ENCODE assay signal across 2 cellular contexts in the genomic region with DNA sequence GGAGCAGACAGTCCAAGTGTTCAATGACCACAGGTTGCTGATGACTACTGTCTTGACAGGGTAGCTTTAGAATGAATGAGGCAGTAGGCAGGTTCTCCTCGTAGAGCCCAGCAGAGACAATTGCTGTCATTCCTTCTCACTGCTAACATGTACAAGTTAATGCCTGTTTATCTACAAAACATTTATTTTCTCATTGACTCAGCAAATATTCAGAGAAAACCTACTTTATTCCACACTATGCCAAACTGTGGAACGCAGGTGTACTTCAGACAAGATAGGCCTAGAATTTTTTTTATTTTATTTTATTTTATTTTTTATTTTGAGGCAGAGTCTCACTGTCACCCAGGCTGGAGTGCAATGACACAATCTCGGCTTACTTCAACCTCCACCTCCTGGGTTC.
TF ChIP-seq lines count a peak whose summit lies in the region.

No MANE protein-coding gene starts in this region.

TF ChIP-seq in A549, 52 proteins besides CTCF, POLR2A, EP300 and RAD21:
- TF ChIP-seq MAFK (IDR thresholded peaks at IDR 0.05; ENCODE audit: partially characterized antibody) (peak; percentile 20), TP53 (CRISPR knock-in tag; IDR thresholded peaks at IDR 0.05) (no peak)

TF ChIP-seq in IMR-90, 13 proteins besides CTCF, POLR2A, EP300 and RAD21:
- TF ChIP-seq CHD1 (IDR thresholded peaks at IDR 0.05; ENCODE audit: low read depth, low read length) (no peak), MAFK (IDR thresholded peaks at IDR 0.05; ENCODE audit: low read depth, low read length) (peak; percentile 27; the same call in 1 of the 2 replicates)
